In genomic region chr1:204390731-204391466, GRCh38 we compare ENCODE assay signal across 18 cellular contexts. TPM values are rescaled to one million over a fixed set of nuclear protein-coding genes. Genes with fewer than 3 reads are reported as not detected.
DNase-seq lines count a peak whose midpoint lies in the region; ATAC-seq lines count a peak whose summit lies in the region.
"Had no signal": no experiment of that assay in that cellular context is flagged by ENCODE, and none has a peak within 500 bp of the region (broad histone marks: within the 10 kb centered on the region; RNA-seq: fewer than 3 reads in every experiment).

No MANE protein-coding gene starts in this region.

- ATAC-seq in left colon = peak; percentile 94
- ATAC-seq in HG03457 (IDR thresholded peaks at IDR 0.05; ENCODE audit: unreplicated experiment) = no peak
- no peak for ATAC-seq in GM19328 (IDR thresholded peaks at IDR 0.05; ENCODE audit: unreplicated experiment)
- ATAC-seq: activated T-cell treated with anti-CD3 and anti-CD28 coated beads, Interleukin-2, amount 50 U/mL, for 4 hours; T-cell had no signal

- H3K36me3 Mint-ChIP-seq in activated naive CD8-positive, alpha-beta T cell = peaks cover 2% of the 10 kb centered on the region
- H3K36me3 Mint-ChIP-seq in activated naive CD8-positive, alpha-beta T cell treated with anti-CD3 and anti-CD28 coated beads for 36 hours = peaks cover 13% of the 10 kb centered on the region

- H3K27ac Mint-ChIP-seq in activated naive CD8-positive, alpha-beta T cell = peak overlapping the region; percentile 52
- no peak overlapping the region for H3K27ac Mint-ChIP-seq in activated naive CD8-positive, alpha-beta T cell treated with anti-CD3 and anti-CD28 coated beads for 36 hours
- H3K27ac Mint-ChIP-seq: activated CD4-positive, alpha-beta memory T cell treated with anti-CD3 and anti-CD28 coated beads for 36 hours; activated naive CD8-positive, alpha-beta T cell treated with anti-CD3 and anti-CD28 coated beads, Interleukin-2, amount 10 ng/mL, durations not matched to agents 7 days and 5 days had no signal

- DNase-seq in activated naive CD8-positive, alpha-beta T cell treated with anti-CD3 and anti-CD28 coated beads for 36 hours = no peak
- DNase-seq in astrocyte of the hippocampus (ENCODE audit: low read depth, low spot score) (peak; percentile 55), left colon (no peak), cerebellar cortex (ENCODE audit: low spot score) (no peak), medulla oblongata (ENCODE audit: extremely low spot score) (no peak)
- DNase-seq: ACHN; activated CD4-positive, alpha-beta memory T cell treated with anti-CD3 and anti-CD28 coated beads for 36 hours; activated naive CD8-positive, alpha-beta T cell treated with anti-CD3 and anti-CD28 coated beads, Interleukin-2, amount 10 ng/mL, durations not matched to agents 7 days and 5 days; activated T-cell treated with anti-CD3 and anti-CD28 coated beads, Interleukin-2, amount 50 U/mL, for 4 hours; caudate nucleus; NCI-H1694 treated with DMSO at 0.1 percent for 48 hours; NCI-H2227 treated with DMSO at 0.1 percent for 48 hours; T-cell; WERI-Rb-1 had no signal

- intact Hi-C loops in left colon (cut with DNase I, micrococcal nuclease) = no loop called here

- H3K4me3 Mint-ChIP-seq in activated naive CD8-positive, alpha-beta T cell = no peak overlapping the region
- H3K4me3 Mint-ChIP-seq in activated naive CD8-positive, alpha-beta T cell treated with anti-CD3 and anti-CD28 coated beads for 36 hours = no peak overlapping the region
- H3K4me3 Mint-ChIP-seq: activated CD4-positive, alpha-beta memory T cell treated with anti-CD3 and anti-CD28 coated beads for 36 hours; activated naive CD8-positive, alpha-beta T cell treated with anti-CD3 and anti-CD28 coated beads, Interleukin-2, amount 10 ng/mL, durations not matched to agents 7 days and 5 days; activated T-cell treated with anti-CD3 and anti-CD28 coated beads, Interleukin-2, amount 50 U/mL, for 4 hours; CD14-positive monocyte; T-cell had no signal

- H3K9me3 Mint-ChIP-seq in activated naive CD8-positive, alpha-beta T cell (ENCODE audit: low read depth) = no peaks in the 10 kb centered on the region
- no peaks in the 10 kb centered on the region for H3K9me3 Mint-ChIP-seq in activated naive CD8-positive, alpha-beta T cell treated with anti-CD3 and anti-CD28 coated beads for 36 hours
- H3K9me3 Mint-ChIP-seq: activated CD4-positive, alpha-beta memory T cell treated with anti-CD3 and anti-CD28 coated beads for 36 hours; activated naive CD8-positive, alpha-beta T cell treated with anti-CD3 and anti-CD28 coated beads, Interleukin-2, amount 10 ng/mL, durations not matched to agents 7 days and 5 days; activated T-cell treated with anti-CD3 and anti-CD28 coated beads, Interleukin-2, amount 50 U/mL, for 4 hours; CD14-positive monocyte; T-cell had no signal

- H3K27me3 Mint-ChIP-seq in activated naive CD8-positive, alpha-beta T cell = no peaks in the 10 kb centered on the region
- H3K27me3 Mint-ChIP-seq in activated naive CD8-positive, alpha-beta T cell treated with anti-CD3 and anti-CD28 coated beads for 36 hours = no peaks in the 10 kb centered on the region
- H3K27me3 Mint-ChIP-seq: activated CD4-positive, alpha-beta memory T cell treated with anti-CD3 and anti-CD28 coated beads for 36 hours; activated naive CD8-positive, alpha-beta T cell treated with anti-CD3 and anti-CD28 coated beads, Interleukin-2, amount 10 ng/mL, durations not matched to agents 7 days and 5 days; T-cell had no signal

- peaks cover 21% of the 10 kb centered on the region for H3K4me1 Mint-ChIP-seq in activated naive CD8-positive, alpha-beta T cell (ENCODE audit: low read depth)
- H3K4me1 Mint-ChIP-seq in activated naive CD8-positive, alpha-beta T cell treated with anti-CD3 and anti-CD28 coated beads for 36 hours = peaks cover 10% of the 10 kb centered on the region
- H3K4me1 Mint-ChIP-seq: CD14-positive monocyte had no signal

RNA-seq across cellular contexts. Expression of gene PPP1R15B, which starts 20.7 kb away (rescaled TPM):
- 10 to 100 TPM; 78.6 to 79.9 TPM for total RNA-seq in activated naive CD8-positive, alpha-beta T cell treated with anti-CD3 and anti-CD28 coated beads for 36 hours
- 10 to 100 TPM; 61.4 to 72.2 TPM for total RNA-seq in left colon

RNA-seq across cellular contexts. Expression of gene PLEKHA6, which starts 31.2 kb away (rescaled TPM):
- total RNA-seq in activated naive CD8-positive, alpha-beta T cell treated with anti-CD3 and anti-CD28 coated beads for 36 hours = 1 to 10 TPM in 1 of 2 experiments, under 1 TPM in 1; 0.74 to 1.5 TPM
- total RNA-seq in left colon = 100 to 1,000 TPM; 110 to 131 TPM

Comparison
In these comparisons a context has a peak if more than half of its experiments do, and no peak if none do; other contexts are left out.
1. RNA of gene PLEKHA6, which starts 31.2 kb away (total RNA-seq): 110 to 131 TPM in left colon; 0.74 to 1.5 TPM in activated naive CD8-positive, alpha-beta T cell treated with anti-CD3 and anti-CD28 coated beads for 36 hours; every median in the first group is over 10 times any median in the second.